Comparison of ENCODE assay signal across 8 cellular contexts in genomic region chr12:110467847-110468211, GRCh38. TPM values are rescaled to one million over a fixed set of nuclear protein-coding genes. Genes with fewer than 3 reads are reported as not detected.
A peak's percentile ranks its signal among the peaks of the same experiment; 100 is the strongest.
DNase-seq lines count a peak whose midpoint lies in the region; ATAC-seq, FAIRE-seq and TF ChIP-seq lines count a peak whose summit lies in the region.

No MANE protein-coding gene starts in this region.

- WGBS in right lobe of liver (ENCODE audit: insufficient coverage, low coverage, low lambda C conversion rate, missing lambda C conversion rate) = under 1% methylated on average over 10 of the region's 15 CpGs
- 0 to 1% methylated on average over 15 of the region's 15 CpGs for WGBS in thyroid gland, 2 donors

- H3K36me3 Mint-ChIP-seq in activated CD4-positive, alpha-beta T cell treated with anti-CD3 and anti-CD28 coated beads, Interleukin-2, amount 10 ng/mL, durations not matched to agents 7 days and 5 days (ENCODE audit: low read depth) = peaks cover 10% of the 10 kb centered on the region
- H3K36me3 Mint-ChIP-seq in astrocyte (ENCODE audit: low read depth, unreplicated experiment) = no peaks in the 10 kb centered on the region

- no peaks in the 10 kb centered on the region for H3K9me3 ChIP-seq in astrocyte (ENCODE audit: insufficient read depth, low read depth, low read length)
- no peaks in the 10 kb centered on the region for H3K9me3 ChIP-seq in right lobe of liver
- no peaks in the 10 kb centered on the region for H3K9me3 ChIP-seq in thyroid gland

- H3K4me3 ChIP-seq in astrocyte (ENCODE audit: insufficient read depth, low read depth, low read length) (peak overlapping the region; percentile 96), right lobe of liver (peak overlapping the region; percentile 79 to 88 (median 79)), thyroid gland (replicated peaks in 1 of 3) (peak overlapping the region; percentile 79 to 90 (median 84))

- peak overlapping the region; percentile 87 for H3K4me2 ChIP-seq in astrocyte (ENCODE audit: low read length)

- H4K20me1 ChIP-seq in astrocyte (ENCODE audit: insufficient read depth, low read length) = peaks cover 6% of the 10 kb centered on the region

- no peaks in the 10 kb centered on the region for H3K9me3 Mint-ChIP-seq in activated CD4-positive, alpha-beta T cell treated with anti-CD3 and anti-CD28 coated beads, Interleukin-2, amount 10 ng/mL, durations not matched to agents 7 days and 5 days
- H3K9me3 Mint-ChIP-seq in astrocyte (ENCODE audit: unreplicated experiment) = no peaks in the 10 kb centered on the region

- H3K27ac ChIP-seq in astrocyte (ENCODE audit: low read depth, low read length) (peak overlapping the region; percentile 88), right lobe of liver (peak overlapping the region; percentile 53 to 90 (median 80)), thyroid gland (peak overlapping the region in 2 of 3 donors; percentile 27 to 94)

- CTCF ChIA-PET in activated CD4-positive, alpha-beta T cell treated with anti-CD3 and anti-CD28 coated beads, Interleukin-2, amount 10 ng/mL, durations not matched to agents 7 days and 5 days (lab: Charles Lee) = interaction anchor here (0.9 to 7.4 kb wide), 16 partner anchors 9 to 218 kb away, joined by 3 to 69 read pairs (median 6); partner anchors contain the start of genes ARPC3, RAD9B, TCTN1 and VPS29

- peak overlapping the region; percentile 97 for H3K27ac Mint-ChIP-seq in activated CD4-positive, alpha-beta T cell treated with anti-CD3 and anti-CD28 coated beads, Interleukin-2, amount 10 ng/mL, durations not matched to agents 7 days and 5 days
- H3K27ac Mint-ChIP-seq in astrocyte (ENCODE audit: unreplicated experiment) = peak overlapping the region; percentile 98

- peak overlapping the region; percentile 96 for H3K9ac ChIP-seq in astrocyte (ENCODE audit: low read length)

- FAIRE-seq in astrocyte (lab: Jason Lieb, UNC) = no peak

- H3K27me3 ChIP-seq in astrocyte (ENCODE audit: insufficient read depth, low read length) (no peaks in the 10 kb centered on the region), right lobe of liver (no peaks in the 10 kb centered on the region), thyroid gland (no peaks in the 10 kb centered on the region)

- H3K4me3 Mint-ChIP-seq in activated CD4-positive, alpha-beta T cell treated with anti-CD3 and anti-CD28 coated beads, Interleukin-2, amount 10 ng/mL, durations not matched to agents 7 days and 5 days = peak overlapping the region; percentile 98
- H3K4me3 Mint-ChIP-seq in astrocyte (ENCODE audit: unreplicated experiment) = peak overlapping the region; percentile 99

- intact Hi-C loops in right lobe of liver (cut with DNase I) (no loop called here), thyroid gland (cut with DNase I) (loop anchor here (5.0 kb wide), 2 partner anchors 34 to 134 kb away; partner anchors contain the start of genes RAD9B and VPS29)

- peaks cover 43% of the 10 kb centered on the region for H3K4me1 Mint-ChIP-seq in activated CD4-positive, alpha-beta T cell treated with anti-CD3 and anti-CD28 coated beads, Interleukin-2, amount 10 ng/mL, durations not matched to agents 7 days and 5 days
- H3K4me1 Mint-ChIP-seq in astrocyte (ENCODE audit: low read depth, unreplicated experiment) = peaks cover 2% of the 10 kb centered on the region

- TF ChIP-seq POLR2A in right lobe of liver (IDR thresholded peaks at IDR 0.05) (peak; percentile 90), thyroid gland (IDR thresholded peaks at IDR 0.05) (no peak)

- POLR2A ChIA-PET in activated CD4-positive, alpha-beta T cell treated with anti-CD3 and anti-CD28 coated beads, Interleukin-2, amount 10 ng/mL, durations not matched to agents 7 days and 5 days (lab: Charles Lee) = interaction anchor here (1.5 kb wide), 1 partner anchor 18 kb away, joined by 7 read pairs; the partner anchor contains the start of gene ARPC3

- H2AFZ ChIP-seq in astrocyte (ENCODE audit: low read depth, low read length) = peak overlapping the region; percentile 85

- no peak for TF ChIP-seq CTCF in astrocyte (IDR thresholded peaks at IDR 0.05; ENCODE audit: insufficient read depth, low read depth, low read length)
- TF ChIP-seq CTCF in right lobe of liver (IDR thresholded peaks at IDR 0.05) = no peak
- no peak for TF ChIP-seq CTCF in thyroid gland (IDR thresholded peaks at IDR 0.05)

- no peak for DNase-seq in activated CD4-positive, alpha-beta T cell treated with anti-CD3 and anti-CD28 coated beads, Interleukin-2, amount 10 ng/mL, durations not matched to agents 7 days and 5 days
- DNase-seq in activated CD4-positive, alpha-beta T cell treated with anti-CD3 and anti-CD28 coated beads for 4 hours = no peak
- DNase-seq in astrocyte (ENCODE audit: low read depth) (no peak), right lobe of liver (no peak), thyroid gland (no peak), retina (no peak), germinal center (ENCODE audit: low spot score) (no peak)

- peaks cover 11% of the 10 kb centered on the region for H3K4me1 ChIP-seq in astrocyte (ENCODE audit: insufficient read depth, low read length)
- H3K4me1 ChIP-seq in right lobe of liver = peaks cover 0 to 15% (median 5%) of the 10 kb centered on the region in 4 donors
- peaks cover 20 to 21% of the 10 kb centered on the region in 2 donors for H3K4me1 ChIP-seq in thyroid gland

- H3K36me3 ChIP-seq in astrocyte (ENCODE audit: insufficient read depth, low read length) (peaks cover 9% of the 10 kb centered on the region), right lobe of liver (peaks cover 0 to 21% (median 3%) of the 10 kb centered on the region in 4 donors), thyroid gland (peaks cover 0 to 3% of the 10 kb centered on the region in 2 donors)

- H3K27me3 Mint-ChIP-seq in activated CD4-positive, alpha-beta T cell treated with anti-CD3 and anti-CD28 coated beads, Interleukin-2, amount 10 ng/mL, durations not matched to agents 7 days and 5 days = no peaks in the 10 kb centered on the region
- H3K27me3 Mint-ChIP-seq in astrocyte (ENCODE audit: low read depth, unreplicated experiment) = no peaks in the 10 kb centered on the region

- peaks cover 49% of the 10 kb centered on the region for H3K79me2 ChIP-seq in astrocyte (ENCODE audit: insufficient read depth, low read length)

- ATAC-seq in right lobe of liver (no peak), HG02852 (IDR thresholded peaks at IDR 0.05; ENCODE audit: unreplicated experiment) (no peak)

RNA-seq across cellular contexts. Expression of gene GPN3, which starts 0.2 kb away (rescaled TPM):
- 10 to 100 TPM; 19.0 to 21.2 TPM for total RNA-seq in activated CD4-positive, alpha-beta T cell treated with anti-CD3 and anti-CD28 coated beads, Interleukin-2, amount 10 ng/mL, durations not matched to agents 7 days and 5 days
- 17.7 and 19.5 TPM in 2 replicates for total RNA-seq in astrocyte
- total RNA-seq in right lobe of liver = 10 to 100 TPM in 5 of 6 experiments, 1 to 10 TPM in 1; 8.0 to 20.7 (median 13.9) TPM
- total RNA-seq in thyroid gland = 10 to 100 TPM; 17.1 to 23.6 (median 17.9) TPM

RNA-seq across cellular contexts. Expression of gene FAM216A, which starts 0.8 kb away (rescaled TPM):
- total RNA-seq in activated CD4-positive, alpha-beta T cell treated with anti-CD3 and anti-CD28 coated beads, Interleukin-2, amount 10 ng/mL, durations not matched to agents 7 days and 5 days = 10 to 100 TPM; 14.6 to 17.5 TPM
- total RNA-seq in astrocyte (9.2 and 11.3 TPM in 2 replicates), right lobe of liver (1 to 10 TPM; 1.1 to 9.9 (median 3.1) TPM), thyroid gland (10 to 100 TPM in 1 of 4 donors, 1 to 10 TPM in 3; 2.6 to 10.1 (median 5.5) TPM)

RNA-seq across cellular contexts. Expression of gene ARPC3, which starts 17.7 kb away (rescaled TPM):
- total RNA-seq in activated CD4-positive, alpha-beta T cell treated with anti-CD3 and anti-CD28 coated beads, Interleukin-2, amount 10 ng/mL, durations not matched to agents 7 days and 5 days = 100 to 1,000 TPM; 390 to 425 TPM
- total RNA-seq in astrocyte (315 and 316 TPM in 2 replicates), right lobe of liver (100 to 1,000 TPM in 3 of 6 experiments, 10 to 100 TPM in 3; 65.4 to 291 (median 101) TPM), thyroid gland (100 to 1,000 TPM; 169 to 516 (median 218) TPM)

RNA-seq across cellular contexts. Expression of gene VPS29, which starts 34.1 kb away (rescaled TPM):
- total RNA-seq in activated CD4-positive, alpha-beta T cell treated with anti-CD3 and anti-CD28 coated beads, Interleukin-2, amount 10 ng/mL, durations not matched to agents 7 days and 5 days = 100 to 1,000 TPM; 132 to 145 TPM
- 78.1 and 80.7 TPM in 2 replicates for total RNA-seq in astrocyte
- 10 to 100 TPM; 37.9 to 61.2 (median 51.1) TPM for total RNA-seq in right lobe of liver
- 100 to 1,000 TPM in 3 of 4 donors, 10 to 100 TPM in 1; 94.0 to 188 (median 133) TPM for total RNA-seq in thyroid gland

RNA-seq across cellular contexts. Expression of gene RAD9B, which starts 34.3 kb away (rescaled TPM):
- total RNA-seq in activated CD4-positive, alpha-beta T cell treated with anti-CD3 and anti-CD28 coated beads, Interleukin-2, amount 10 ng/mL, durations not matched to agents 7 days and 5 days = under 1 TPM; 0.87 to 0.99 TPM
- 0.53 and 0.66 TPM in 2 replicates for total RNA-seq in astrocyte
- under 1 TPM in 5 of 6 experiments, not detected in 1; 0.37 to 0.58 (median 0.51) TPM for total RNA-seq in right lobe of liver
- under 1 TPM in 2 of 4 donors, not detected in 2; 0.40 to 0.45 TPM for total RNA-seq in thyroid gland
